Comparison of ENCODE assay signal across 26 cellular contexts in genomic region chr4:26361287-26361686, GRCh38. TPM values are rescaled to one million over a fixed set of nuclear protein-coding genes. Genes with fewer than 3 reads are reported as not detected.
DNase-seq lines count a peak whose midpoint lies in the region; ATAC-seq, FAIRE-seq and TF ChIP-seq lines count a peak whose summit lies in the region.
"Had no signal": no experiment of that assay in that cellular context is flagged by ENCODE, and none has a peak within 500 bp of the region (broad histone marks: within the 10 kb centered on the region; RNA-seq: fewer than 3 reads in every experiment).

No MANE protein-coding gene starts in this region.

- ATAC-seq in activated CD8-positive, alpha-beta memory T cell treated with anti-CD3 and anti-CD28 coated beads, Interleukin-2, amount 10 ng/mL, durations not matched to agents 7 days and 5 days, result no peak
- peak; percentile 34 for ATAC-seq in left lobe of liver
- no peak for ATAC-seq in GM18867 (IDR thresholded peaks at IDR 0.05; ENCODE audit: unreplicated experiment)
- ATAC-seq: GM12878, left cardiac atrium had no signal

- intact Hi-C loops in activated T-helper 2 cell treated with anti-CD3 and anti-CD28 coated beads, Interferon-gamma antibody, Interleukin-2, Interleukin-4, amounts not matched to agents 10 μg/mL and 5 μg/mL and 100 μg/mL, durations not matched to agents 14 hours and 24 hours and 36 hours (cut with micrococcal nuclease), result no loop called here
- intact Hi-C loops in kidney (cut with DNase I), result no loop called here

- CTCF ChIA-PET in activated CD8-positive, alpha-beta memory T cell treated with anti-CD3 and anti-CD28 coated beads, Interleukin-2, amount 10 ng/mL, durations not matched to agents 7 days and 5 days (lab: Charles Lee), result interaction anchor here (0.6 to 1.6 kb wide), 6 partner anchors 12 to 435 kb away, joined by 3 to 9 read pairs (median 4); no protein-coding TSS in a partner anchor

- no peak for TF ChIP-seq EP300 in suprapubic skin (IDR thresholded peaks at IDR 0.05)

- H3K4me1 Mint-ChIP-seq in activated CD8-positive, alpha-beta memory T cell treated with anti-CD3 and anti-CD28 coated beads, Interleukin-2, amount 10 ng/mL, durations not matched to agents 7 days and 5 days, result peaks cover 44% of the 10 kb centered on the region
- H3K4me1 Mint-ChIP-seq in activated T-helper 2 cell treated with anti-CD3 and anti-CD28 coated beads, Interferon-gamma antibody, Interleukin-2, Interleukin-4, amounts not matched to agents 10 μg/mL and 5 μg/mL and 100 μg/mL, durations not matched to agents 14 hours and 24 hours and 36 hours (ENCODE audit: low read depth), result peaks cover 43% of the 10 kb centered on the region

- no peaks in the 10 kb centered on the region for H3K9me3 ChIP-seq in suprapubic skin
- H3K9me3 ChIP-seq in kidney (ENCODE audit: control insufficient read depth in 1 of 2, low read length in 2 of 2), result no peaks in the 10 kb centered on the region
- H3K9me3 ChIP-seq: Peyer's patch, thoracic aorta had no signal

- no peaks in the 10 kb centered on the region for H3K27me3 Mint-ChIP-seq in activated CD8-positive, alpha-beta memory T cell treated with anti-CD3 and anti-CD28 coated beads, Interleukin-2, amount 10 ng/mL, durations not matched to agents 7 days and 5 days
- H3K27me3 Mint-ChIP-seq in activated T-helper 2 cell treated with anti-CD3 and anti-CD28 coated beads, Interferon-gamma antibody, Interleukin-2, Interleukin-4, amounts not matched to agents 10 μg/mL and 5 μg/mL and 100 μg/mL, durations not matched to agents 14 hours and 24 hours and 36 hours (ENCODE audit: low read depth), result no peaks in the 10 kb centered on the region
- H3K27me3 Mint-ChIP-seq: activated naive CD4-positive, alpha-beta T cell treated with anti-CD3 and anti-CD28 coated beads, Interleukin-2, amount 50 U/mL, for 24 hours had no signal

- TF ChIP-seq POLR2A in suprapubic skin (IDR thresholded peaks at IDR 0.05), result no peak

- 73% methylated on average over 2 of the region's 2 CpGs for WGBS in suprapubic skin

- FAIRE-seq in kidney (lab: Jason Lieb, UNC), result no peak
- FAIRE-seq: frontal cortex, GM12878 had no signal

- TF ChIP-seq CTCF in suprapubic skin (IDR thresholded peaks at IDR 0.05) (no peak), kidney (IDR thresholded peaks at IDR 0.05; ENCODE audit: borderline replicate concordance, extremely low read depth, insufficient read depth) (no peak)

- H3K27ac ChIP-seq in suprapubic skin, result no peak overlapping the region
- H3K27ac ChIP-seq in kidney (ENCODE audit: low read depth in 2 of 2, low read length in 2 of 2), result no peak overlapping the region
- H3K27ac ChIP-seq: brain microvascular endothelial cell, C4-2B, Peyer's patch, thoracic aorta had no signal

- peak overlapping the region; percentile 16 for H3K27ac Mint-ChIP-seq in activated CD8-positive, alpha-beta memory T cell treated with anti-CD3 and anti-CD28 coated beads, Interleukin-2, amount 10 ng/mL, durations not matched to agents 7 days and 5 days
- peak overlapping the region; percentile 56 for H3K27ac Mint-ChIP-seq in activated T-helper 2 cell treated with anti-CD3 and anti-CD28 coated beads, Interferon-gamma antibody, Interleukin-2, Interleukin-4, amounts not matched to agents 10 μg/mL and 5 μg/mL and 100 μg/mL, durations not matched to agents 14 hours and 24 hours and 36 hours
- H3K27ac Mint-ChIP-seq: activated naive CD4-positive, alpha-beta T cell treated with anti-CD3 and anti-CD28 coated beads, Interleukin-2, amount 50 U/mL, for 24 hours had no signal

- no peak for DNase-seq in activated CD8-positive, alpha-beta memory T cell treated with anti-CD3 and anti-CD28 coated beads, Interleukin-2, amount 10 ng/mL, durations not matched to agents 7 days and 5 days
- DNase-seq in activated CD8-positive, alpha-beta memory T cell treated with anti-CD3 and anti-CD28 coated beads, Interleukin-2, amount 50 U/mL, for 4 hours, result no peak
- no peak for DNase-seq in activated T-helper 2 cell treated with anti-CD3 and anti-CD28 coated beads, Interferon-gamma antibody, Interleukin-2, Interleukin-4, amounts not matched to agents 10 μg/mL and 5 μg/mL and 100 μg/mL, durations not matched to agents 14 hours and 24 hours and 36 hours (ENCODE audit: low spot score)
- DNase-seq in left lobe of liver (ENCODE audit: low spot score), result no peak
- DNase-seq in suprapubic skin (ENCODE audit: low spot score in 2 of 2), result no peak
- no peak for DNase-seq in kidney
- DNase-seq in NCI-H1092 (lab: John Stamatoyannopoulos, UW), result no peak
- DNase-seq: ACHN; activated CD4-positive, alpha-beta T cell treated with anti-CD3 and anti-CD28 coated beads, Interleukin-2, amount 50 U/mL, for 4 hours; activated T-cell treated with anti-CD3 and anti-CD28 coated beads, Interleukin-2, amount 50 U/mL, for 48 hours; brain microvascular endothelial cell; cortex of kidney; DMS 273 treated with DMSO at 0.1 percent for 48 hours; HCEC 1CT; left cardiac atrium; MM.1S; NCI-H187; NCI-H226; Peyer's patch; retina had no signal

- no peaks in the 10 kb centered on the region for H3K27me3 ChIP-seq in suprapubic skin
- H3K27me3 ChIP-seq: brain microvascular endothelial cell, Peyer's patch had no signal

- no peaks in the 10 kb centered on the region for H3K9me3 Mint-ChIP-seq in activated CD8-positive, alpha-beta memory T cell treated with anti-CD3 and anti-CD28 coated beads, Interleukin-2, amount 10 ng/mL, durations not matched to agents 7 days and 5 days (ENCODE audit: low read depth)
- no peaks in the 10 kb centered on the region for H3K9me3 Mint-ChIP-seq in activated T-helper 2 cell treated with anti-CD3 and anti-CD28 coated beads, Interferon-gamma antibody, Interleukin-2, Interleukin-4, amounts not matched to agents 10 μg/mL and 5 μg/mL and 100 μg/mL, durations not matched to agents 14 hours and 24 hours and 36 hours
- H3K9me3 Mint-ChIP-seq: activated naive CD4-positive, alpha-beta T cell treated with anti-CD3 and anti-CD28 coated beads, Interleukin-2, amount 50 U/mL, for 24 hours had no signal

- H3K4me3 ChIP-seq in suprapubic skin, result peak overlapping the region; percentile 5
- H3K4me3 ChIP-seq in kidney (ENCODE audit: low read length in 2 of 2), result no peak overlapping the region
- H3K4me3 ChIP-seq: GM12878, Peyer's patch, thoracic aorta had no signal

- no peak overlapping the region for H3K4me3 Mint-ChIP-seq in activated CD8-positive, alpha-beta memory T cell treated with anti-CD3 and anti-CD28 coated beads, Interleukin-2, amount 10 ng/mL, durations not matched to agents 7 days and 5 days
- H3K4me3 Mint-ChIP-seq in activated T-helper 2 cell treated with anti-CD3 and anti-CD28 coated beads, Interferon-gamma antibody, Interleukin-2, Interleukin-4, amounts not matched to agents 10 μg/mL and 5 μg/mL and 100 μg/mL, durations not matched to agents 14 hours and 24 hours and 36 hours (ENCODE audit: low read depth), result peak overlapping the region; percentile 1

- no peaks in the 10 kb centered on the region for H3K36me3 ChIP-seq in suprapubic skin
- no peaks in the 10 kb centered on the region for H3K36me3 ChIP-seq in kidney (ENCODE audit: control insufficient read depth in 1 of 2, insufficient read depth in 2 of 2, low read length in 2 of 2)
- H3K36me3 ChIP-seq: brain microvascular endothelial cell, Peyer's patch, thoracic aorta had no signal

- H3K9ac ChIP-seq in kidney (ENCODE audit: low read length in 2 of 2), result no peak overlapping the region

- H3K36me3 Mint-ChIP-seq in activated CD8-positive, alpha-beta memory T cell treated with anti-CD3 and anti-CD28 coated beads, Interleukin-2, amount 10 ng/mL, durations not matched to agents 7 days and 5 days, result peaks cover 9% of the 10 kb centered on the region
- peaks cover 35% of the 10 kb centered on the region for H3K36me3 Mint-ChIP-seq in activated T-helper 2 cell treated with anti-CD3 and anti-CD28 coated beads, Interferon-gamma antibody, Interleukin-2, Interleukin-4, amounts not matched to agents 10 μg/mL and 5 μg/mL and 100 μg/mL, durations not matched to agents 14 hours and 24 hours and 36 hours (ENCODE audit: low read depth)

- H3K4me1 ChIP-seq in suprapubic skin (peaks cover 8% of the 10 kb centered on the region), kidney (ENCODE audit: control insufficient read depth in 1 of 2, insufficient read depth in 1 of 2, low read depth in 1 of 2, low read length in 2 of 2) (no peaks in the 10 kb centered on the region)
- H3K4me1 ChIP-seq: Peyer's patch had no signal

RNA-seq across cellular contexts. Expression of gene RBPJ, which starts 40.5 kb away (rescaled TPM):
- total RNA-seq in activated CD8-positive, alpha-beta memory T cell treated with anti-CD3 and anti-CD28 coated beads, Interleukin-2, amount 10 ng/mL, durations not matched to agents 7 days and 5 days, result 100 to 1,000 TPM in 1 of 2 experiments, 10 to 100 TPM in 1; 73.3 to 163 TPM
- total RNA-seq in activated T-helper 2 cell treated with anti-CD3 and anti-CD28 coated beads, Interferon-gamma antibody, Interleukin-2, Interleukin-4, amounts not matched to agents 10 μg/mL and 5 μg/mL and 100 μg/mL, durations not matched to agents 14 hours and 24 hours and 36 hours, result 527 and 540 TPM in 2 replicates
- total RNA-seq in left lobe of liver, result 21.5 TPM
- 100 to 1,000 TPM in 1 of 4 donors, 10 to 100 TPM in 3; 33.4 to 104 (median 46.1) TPM for total RNA-seq in suprapubic skin
- total RNA-seq in kidney, result 77.6 TPM
- 28.5 TPM for polyA plus RNA-seq in kidney (ENCODE audit: insufficient read depth, low read depth, low replicate concordance)
